Comparison of ENCODE assay signal across 30 cellular contexts in the genomic region with DNA sequence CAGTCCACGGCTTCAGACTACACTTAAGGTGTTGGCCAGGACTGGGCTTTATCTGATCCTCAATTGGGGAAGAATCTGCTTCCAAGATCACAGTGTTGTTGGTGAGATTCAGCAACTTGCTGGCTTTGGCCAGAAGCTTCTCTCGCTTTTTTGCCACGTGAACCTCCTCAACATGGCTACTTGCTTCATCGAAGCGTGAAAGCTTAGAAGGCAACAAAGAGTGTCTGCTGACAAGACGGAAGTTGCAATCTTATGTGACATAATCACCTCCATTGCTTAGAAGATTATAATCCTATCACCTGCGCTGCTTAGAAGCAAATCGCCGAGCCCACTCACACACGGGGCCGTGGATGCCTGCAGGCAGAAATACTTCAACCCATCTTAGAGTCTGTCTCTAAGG.
"Had no signal": no experiment of that assay in that cellular context is flagged by ENCODE, and none has a peak within 500 bp of the region (broad histone marks: within the 10 kb centered on the region; RNA-seq: fewer than 3 reads in every experiment).

No MANE protein-coding gene starts in this region.

- H3K4me1 ChIP-seq: esophagus muscularis mucosa, foreskin keratinocyte, left ventricle myocardium inferior, pancreas, psoas muscle, sigmoid colon, uterus had no signal

- H3K27ac Mint-ChIP-seq: activated CD4-positive, alpha-beta memory T cell treated with anti-CD3 and anti-CD28 coated beads for 36 hours; activated CD4-positive, alpha-beta T cell treated with anti-CD3 and anti-CD28 coated beads, Interleukin-2, amount 10 ng/mL, durations not matched to agents 24 days and 14 days; activated naive CD4-positive, alpha-beta T cell treated with anti-CD3 and anti-CD28 coated beads, Interleukin-2, amount 50 U/mL, for 72 hours; activated T-helper 2 cell treated with anti-CD3 and anti-CD28 coated beads, Interferon-gamma antibody, Interleukin-2, Interleukin-4, amounts not matched to agents 10 μg/mL and 5 μg/mL and 100 μg/mL, durations not matched to agents 14 hours and 24 hours and 36 hours; dendritic cell treated with granulocyte-macrophage colony-stimulating factor and Interleukin-4, amounts not matched to agents 40 ng/mL and 50 ng/mL, for 4 days; nephron progenitor cell; stimulated activated effector memory CD8-positive, alpha-beta T cell treated with anti-CD3 and anti-CD28 coated beads, Interleukin-12 subunit alpha, Interleukin-12 subunit beta, amount 100 ng/mL, for 72 hours; stimulated activated naive CD8-positive, alpha-beta T cell treated with anti-CD3 and anti-CD28 coated beads, Interleukin-15, amount 100 ng/mL, for 72 hours; T-helper 1 cell treated with Interleukin-12 subunit alpha and Interleukin-12 subunit beta and Interleukin-4 antibody, amounts not matched to agents 30 μg/mL and 1 μg/mL, for 36 hours; type B pancreatic cell had no signal

- DNase-seq: activated CD4-positive, alpha-beta memory T cell treated with anti-CD3 and anti-CD28 coated beads for 36 hours; activated CD4-positive, alpha-beta T cell treated with anti-CD3 and anti-CD28 coated beads, Interleukin-2, amount 10 ng/mL, durations not matched to agents 24 days and 14 days; activated CD4-positive, CD25-positive, alpha-beta regulatory T cell treated with anti-CD3 and anti-CD28 coated beads, Interleukin-2, amount 50 U/mL, for 72 hours; activated naive CD4-positive, alpha-beta T cell; activated T-cell treated with anti-CD3 and anti-CD28 coated beads, Interleukin-2, amount 50 U/mL, for 48 hours; anterior cingulate cortex; foreskin keratinocyte; heart right ventricle; left ventricle myocardium inferior; nephron progenitor cell; pancreas; psoas muscle; sigmoid colon; small intestine; stimulated activated CD4-positive, alpha-beta T cell treated with anti-CD3 and anti-CD28 coated beads, Interleukin-4, amount 100 ng/mL, for 24 hours; stimulated activated naive CD8-positive, alpha-beta T cell treated with anti-CD3 and anti-CD28 coated beads, Interleukin-15, amount 100 ng/mL, for 72 hours; substantia nigra; T-helper 9 cell; uterus; WERI-Rb-1 had no signal

- H3K4me3 Mint-ChIP-seq: activated CD4-positive, alpha-beta memory T cell treated with anti-CD3 and anti-CD28 coated beads for 36 hours; activated CD4-positive, alpha-beta T cell treated with anti-CD3 and anti-CD28 coated beads, Interleukin-2, amount 10 ng/mL, durations not matched to agents 24 days and 14 days; central memory CD8-positive, alpha-beta T cell; dendritic cell treated with granulocyte-macrophage colony-stimulating factor and Interleukin-4, amounts not matched to agents 40 ng/mL and 50 ng/mL, for 4 days; nephron progenitor cell; stimulated activated effector memory CD8-positive, alpha-beta T cell treated with anti-CD3 and anti-CD28 coated beads, Interleukin-12 subunit alpha, Interleukin-12 subunit beta, amount 100 ng/mL, for 72 hours; stimulated activated naive CD8-positive, alpha-beta T cell treated with anti-CD3 and anti-CD28 coated beads, Interleukin-15, amount 100 ng/mL, for 72 hours; T-helper 1 cell treated with Interleukin-12 subunit alpha and Interleukin-12 subunit beta and Interleukin-4 antibody, amounts not matched to agents 30 μg/mL and 1 μg/mL, for 36 hours; type B pancreatic cell had no signal

- H3K9me3 Mint-ChIP-seq: activated CD4-positive, alpha-beta memory T cell treated with anti-CD3 and anti-CD28 coated beads for 36 hours; activated naive CD4-positive, alpha-beta T cell treated with anti-CD3 and anti-CD28 coated beads, Interleukin-2, amount 50 U/mL, for 72 hours; activated T-helper 2 cell treated with anti-CD3 and anti-CD28 coated beads, Interferon-gamma antibody, Interleukin-2, Interleukin-4, amounts not matched to agents 10 μg/mL and 5 μg/mL and 100 μg/mL, durations not matched to agents 14 hours and 24 hours and 36 hours; central memory CD8-positive, alpha-beta T cell; dendritic cell treated with granulocyte-macrophage colony-stimulating factor and Interleukin-4, amounts not matched to agents 40 ng/mL and 50 ng/mL, for 4 days; stimulated activated effector memory CD8-positive, alpha-beta T cell treated with anti-CD3 and anti-CD28 coated beads, Interleukin-12 subunit alpha, Interleukin-12 subunit beta, amount 100 ng/mL, for 72 hours; stimulated activated naive CD8-positive, alpha-beta T cell treated with anti-CD3 and anti-CD28 coated beads, Interleukin-15, amount 100 ng/mL, for 72 hours; T-helper 1 cell treated with Interleukin-12 subunit alpha and Interleukin-12 subunit beta and Interleukin-4 antibody, amounts not matched to agents 30 μg/mL and 1 μg/mL, for 36 hours; type B pancreatic cell had no signal

- H3K36me3 ChIP-seq: esophagus muscularis mucosa, heart right ventricle, left ventricle myocardium inferior, pancreas, sigmoid colon, uterus, WERI-Rb-1 had no signal

- ATAC-seq: activated naive CD4-positive, alpha-beta T cell treated with anti-CD3 and anti-CD28 coated beads, Interleukin-2, amount 50 U/mL, for 72 hours; foreskin keratinocyte; heart right ventricle; pancreas; psoas muscle; stimulated activated effector memory CD8-positive, alpha-beta T cell treated with anti-CD3 and anti-CD28 coated beads, Interleukin-12 subunit alpha, Interleukin-12 subunit beta, amount 100 ng/mL, for 72 hours; stimulated activated naive CD8-positive, alpha-beta T cell treated with anti-CD3 and anti-CD28 coated beads, Interleukin-15, amount 100 ng/mL, for 72 hours had no signal

- H3K9me3 ChIP-seq: esophagus muscularis mucosa, heart right ventricle, left ventricle myocardium inferior, pancreas, psoas muscle, sigmoid colon, uterus had no signal

- H3K27ac ChIP-seq: esophagus muscularis mucosa, foreskin keratinocyte, heart right ventricle, left ventricle myocardium inferior, pancreas, psoas muscle, sigmoid colon, uterus, WERI-Rb-1 had no signal

- H3K27me3 ChIP-seq: esophagus muscularis mucosa, heart right ventricle, pancreas, sigmoid colon, uterus had no signal

- FAIRE-seq: bronchial epithelial cell, pancreas, small intestine, TTC549 had no signal

- H3K27me3 Mint-ChIP-seq: activated CD4-positive, alpha-beta memory T cell treated with anti-CD3 and anti-CD28 coated beads for 36 hours; central memory CD8-positive, alpha-beta T cell; stimulated activated naive CD8-positive, alpha-beta T cell treated with anti-CD3 and anti-CD28 coated beads, Interleukin-15, amount 100 ng/mL, for 72 hours had no signal

- H3K4me3 ChIP-seq: esophagus muscularis mucosa, heart right ventricle, left ventricle myocardium inferior, pancreas, psoas muscle, sigmoid colon, uterus had no signal

- H3K36me3 Mint-ChIP-seq: activated CD4-positive, alpha-beta memory T cell treated with anti-CD3 and anti-CD28 coated beads for 36 hours; activated naive CD4-positive, alpha-beta T cell treated with anti-CD3 and anti-CD28 coated beads, Interleukin-2, amount 50 U/mL, for 72 hours; stimulated activated effector memory CD8-positive, alpha-beta T cell treated with anti-CD3 and anti-CD28 coated beads, Interleukin-12 subunit alpha, Interleukin-12 subunit beta, amount 100 ng/mL, for 72 hours; type B pancreatic cell had no signal
